Comparison of ENCODE assay signal across 8 cellular contexts in genomic region chr1:154936416-154937050, GRCh38. TPM values are rescaled to one million over a fixed set of nuclear protein-coding genes. Genes with fewer than 3 reads are reported as not detected.
DNase-seq lines count a peak whose midpoint lies in the region; ATAC-seq, FAIRE-seq and TF ChIP-seq lines count a peak whose summit lies in the region.

TSS of gene PMVK (minus strand) at chr1:154936719. CDS start at chr1:154936685, 34 bp downstream.

- no peaks in the 10 kb centered on the region for H3K27me3 Mint-ChIP-seq in activated naive CD8-positive, alpha-beta T cell treated with anti-CD3 and anti-CD28 coated beads, Interleukin-2, amount 10 ng/mL, durations not matched to agents 7 days and 5 days

- H3K27me3 ChIP-seq in pancreas (no peaks in the 10 kb centered on the region), tibial artery (no peaks in the 10 kb centered on the region)

- POLR2A ChIA-PET in activated naive CD8-positive, alpha-beta T cell treated with anti-CD3 and anti-CD28 coated beads, Interleukin-2, amount 10 ng/mL, durations not matched to agents 7 days and 5 days (lab: Charles Lee) = interaction anchor here (0.7 to 5.7 kb wide), 23 partner anchors 9 to 378 kb away, joined by 3 to 45 read pairs (median 4); partner anchors contain the start of genes ADAM15, CKS1B, FLAD1 and PBXIP1

- no peak for FAIRE-seq in pancreas (lab: Jason Lieb, UNC)

- H3K36me3 Mint-ChIP-seq in activated naive CD8-positive, alpha-beta T cell treated with anti-CD3 and anti-CD28 coated beads, Interleukin-2, amount 10 ng/mL, durations not matched to agents 7 days and 5 days = peaks cover 2% of the 10 kb centered on the region

- intact Hi-C loops in Right ventricle myocardium inferior (cut with DNase I) = loop anchor here (2.0 kb wide), 4 partner anchors 26 to 378 kb away; partner anchors contain the start of genes SHC1 and UBE2Q1
- intact Hi-C loops in pancreas (cut with DNase I) = no loop called here
- intact Hi-C loops in tibial artery (cut with DNase I; ENCODE audit: low total_unique reads) = loop anchor here (2.0 kb wide), 1 partner anchor 38 kb away; the partner anchor contains the start of gene CKS1B

- ATAC-seq in HG02623 (IDR thresholded peaks at IDR 0.05; ENCODE audit: unreplicated experiment) = peak; percentile 73
- ATAC-seq in activated naive CD8-positive, alpha-beta T cell treated with anti-CD3 and anti-CD28 coated beads, Interleukin-2, amount 10 ng/mL, durations not matched to agents 7 days and 5 days (ENCODE audit: low read depth) = peak; percentile 85
- ATAC-seq in Right ventricle myocardium inferior = peak; percentile 96
- peak; percentile 91 to 96 (median 92) for ATAC-seq in pancreas

- WGBS in pancreas, 2 donors = 0% methylated on average over 48 to 50 of the region's 50 CpGs

- H3K36me3 ChIP-seq in pancreas (no peaks in the 10 kb centered on the region), tibial artery (peaks cover 0 to 5% (median 0%) of the 10 kb centered on the region in 3 donors)

- no peaks in the 10 kb centered on the region for H3K9me3 Mint-ChIP-seq in activated naive CD8-positive, alpha-beta T cell treated with anti-CD3 and anti-CD28 coated beads, Interleukin-2, amount 10 ng/mL, durations not matched to agents 7 days and 5 days

- H3K4me1 Mint-ChIP-seq in activated naive CD8-positive, alpha-beta T cell treated with anti-CD3 and anti-CD28 coated beads, Interleukin-2, amount 10 ng/mL, durations not matched to agents 7 days and 5 days = peaks cover 32% of the 10 kb centered on the region

- H3K9me3 ChIP-seq in pancreas (no peaks in the 10 kb centered on the region), tibial artery (no peaks in the 10 kb centered on the region)

- H3K4me1 ChIP-seq in pancreas (peaks cover 8 to 13% (median 12%) of the 10 kb centered on the region in 3 donors), tibial artery (peaks cover 0 to 35% (median 25%) of the 10 kb centered on the region in 4 donors)

- peak within 1 kb of the TSS; percentile 90 for H3K4me3 Mint-ChIP-seq in activated naive CD8-positive, alpha-beta T cell treated with anti-CD3 and anti-CD28 coated beads, Interleukin-2, amount 10 ng/mL, durations not matched to agents 7 days and 5 days

- H3K27ac ChIP-seq in pancreas (peak within 1 kb of the TSS; percentile 97 to 100 (median 98)), tibial artery (peak within 1 kb of the TSS; percentile 94 to 97)

- H3K27ac Mint-ChIP-seq in activated naive CD8-positive, alpha-beta T cell treated with anti-CD3 and anti-CD28 coated beads, Interleukin-2, amount 10 ng/mL, durations not matched to agents 7 days and 5 days = peak within 1 kb of the TSS; percentile 97

- peak; percentile 29 for TF ChIP-seq CTCF in GM12864 (IDR thresholded peaks at IDR 0.05; ENCODE audit: low read depth, low read length, missing control alignments)
- no peak for TF ChIP-seq CTCF in pancreas (IDR thresholded peaks at IDR 0.05)
- peak; percentile 19 to 35 for TF ChIP-seq CTCF in tibial artery (IDR thresholded peaks at IDR 0.05)

- DNase-seq in GM12864 (ENCODE audit: low read depth) (peak; percentile 94), NCI-H1105 (lab: John Stamatoyannopoulos, UW) (peak; percentile 94), SKM-1 treated with dmso at 0.1 percent for 144 hours (lab: John Stamatoyannopoulos, UW; ENCODE audit: unreplicated experiment) (peak; percentile 97), Right ventricle myocardium inferior (ENCODE audit: missing footprints) (peak; percentile 97), pancreas (peak; percentile 92 to 98 (median 94)), tibial artery (peak; percentile 97 to 98)
- peak; percentile 92 for DNase-seq in activated naive CD8-positive, alpha-beta T cell treated with anti-CD3 and anti-CD28 coated beads, Interleukin-2, amount 10 ng/mL, durations not matched to agents 7 days and 5 days

- H3K4me3 ChIP-seq in GM12864 (ENCODE audit: low read depth, low read length) (peak within 1 kb of the TSS; percentile 81), pancreas (peak within 1 kb of the TSS; percentile 34 to 54 (median 51)), tibial artery (peak within 1 kb of the TSS; percentile 62 to 77)

RNA-seq across cellular contexts. Expression of gene PMVK, which starts in this region (rescaled TPM):
- total RNA-seq in activated naive CD8-positive, alpha-beta T cell treated with anti-CD3 and anti-CD28 coated beads, Interleukin-2, amount 10 ng/mL, durations not matched to agents 7 days and 5 days = 10 to 100 TPM; 25.6 to 26.4 TPM
- total RNA-seq in Right ventricle myocardium inferior (71.1 TPM), pancreas (10 to 100 TPM; 12.4 to 23.3 (median 16.8) TPM)
- 10 to 100 TPM; 15.9 to 32.4 TPM for polyA plus RNA-seq in pancreas

Comparison
In these comparisons a context has a peak if more than half of its experiments do, and no peak if none do; other contexts are left out.
1. Peak in every context shown above with its lines: DNase-seq, ATAC-seq, H3K4me3 ChIP-seq and H3K27ac ChIP-seq.
2. CTCF ChIP-seq: peak in GM12864 (single experiment) and tibial artery (2 of 2); none in pancreas (0 of 4).
3. intact Hi-C loops: an anchor here in Right ventricle myocardium inferior (2.0 kb wide) and tibial artery (2.0 kb wide); none called in pancreas.